In genomic region chrX:13256562-13256961, GRCh38 we compare ENCODE assay signal across 26 cellular contexts.
A peak's percentile ranks its signal among the peaks of the same experiment; 100 is the strongest.
DNase-seq lines count a peak whose midpoint lies in the region; ATAC-seq and TF ChIP-seq lines count a peak whose summit lies in the region.
"Had no signal": no experiment of that assay in that cellular context is flagged by ENCODE, and none has a peak within 500 bp of the region (broad histone marks: within the 10 kb centered on the region; RNA-seq: fewer than 3 reads in every experiment).

No MANE protein-coding gene starts in this region.

- H3K4ac ChIP-seq in IMR-90 (ENCODE audit: low read depth, low read length) = no peak overlapping the region

- ATAC-seq in natural killer cell treated with Interleukin-12 subunit alpha and Interleukin-12 subunit beta and Interleukin-15 and Interleukin-18, amount 100 ng/mL, for 72 hours = no peak
- no peak for ATAC-seq in natural killer cell
- ATAC-seq in IMR-90 (ENCODE audit: low read depth) = no peak
- peak; percentile 66 for ATAC-seq in activated B cell treated with CpG ODN at 0.5 μM for 24 hours (ENCODE audit: low read depth)
- no peak for ATAC-seq in HG02981 (IDR thresholded peaks at IDR 0.05; ENCODE audit: unreplicated experiment)
- no peak for ATAC-seq in GM18870 (IDR thresholded peaks at IDR 0.05; ENCODE audit: unreplicated experiment)
- ATAC-seq: psoas muscle had no signal

- H3K9me3 ChIP-seq in IMR-90 (ENCODE audit: control insufficient read depth, insufficient read depth, low read length) (no peaks in the 10 kb centered on the region), uterus (no peaks in the 10 kb centered on the region)
- H3K9me3 ChIP-seq: BE2C, psoas muscle had no signal

- peaks cover 0 to 23% of the 10 kb centered on the region in 2 donors for H3K27me3 Mint-ChIP-seq in natural killer cell treated with Interleukin-12 subunit alpha and Interleukin-12 subunit beta and Interleukin-15 and Interleukin-18, amount 100 ng/mL, for 72 hours
- H3K27me3 Mint-ChIP-seq in natural killer cell (ENCODE audit: low read depth in 2 of 2) (peaks cover 2 to 8% of the 10 kb centered on the region in 2 donors), activated B cell treated with CpG ODN at 0.5 μM for 24 hours (no peaks in the 10 kb centered on the region)

- TF ChIP-seq RAD21 in IMR-90 (IDR thresholded peaks at IDR 0.05; ENCODE audit: low read length) = no peak

- H2AK9ac ChIP-seq in IMR-90 (replicated peaks; ENCODE audit: low read depth, low read length, poor library complexity) = no peak overlapping the region

- H3K4me2 ChIP-seq in IMR-90 (ENCODE audit: low read depth, low read length) = no peak overlapping the region

- H3K27ac ChIP-seq in IMR-90 (ENCODE audit: insufficient read depth, low read length) (no peak overlapping the region), uterus (peak overlapping the region; percentile 24 to 68)
- H3K27ac ChIP-seq: GM23248, psoas muscle, SK-N-MC had no signal

- H4K5ac ChIP-seq in IMR-90 (ENCODE audit: low read depth, low read length) = peak overlapping the region; percentile 48; the same call in 1 of the 2 replicates

- peaks cover 5% of the 10 kb centered on the region for H3K9me3 Mint-ChIP-seq in natural killer cell treated with Interleukin-12 subunit alpha and Interleukin-12 subunit beta and Interleukin-15 and Interleukin-18, amount 100 ng/mL, for 72 hours
- H3K9me3 Mint-ChIP-seq in natural killer cell = no peaks in the 10 kb centered on the region
- H3K9me3 Mint-ChIP-seq in activated B cell treated with CpG ODN at 0.5 μM for 24 hours = no peaks in the 10 kb centered on the region
- H3K9me3 Mint-ChIP-seq: HFFc6 had no signal

- peak overlapping the region; percentile 75 to 81 for H3K27ac Mint-ChIP-seq in natural killer cell treated with Interleukin-12 subunit alpha and Interleukin-12 subunit beta and Interleukin-15 and Interleukin-18, amount 100 ng/mL, for 72 hours
- H3K27ac Mint-ChIP-seq in natural killer cell = no peak overlapping the region
- peak overlapping the region; percentile 87 for H3K27ac Mint-ChIP-seq in activated B cell treated with CpG ODN at 0.5 μM for 24 hours
- H3K27ac Mint-ChIP-seq: HFFc6 had no signal

- H4K8ac ChIP-seq in IMR-90 (ENCODE audit: low read depth in 2 of 2, low read length in 2 of 2) = no peak overlapping the region

- no peak overlapping the region for H2AK5ac ChIP-seq in IMR-90 (ENCODE audit: low read depth, low read length)

- H3K4me3 ChIP-seq in IMR-90 (ENCODE audit: insufficient read depth, low read depth, low read length) (no peak overlapping the region), uterus (no peak overlapping the region)
- H3K4me3 ChIP-seq: GM23248, psoas muscle, SK-N-MC had no signal

- H2BK5ac ChIP-seq in IMR-90 (ENCODE audit: low read depth, low read length, poor library complexity, severe bottlenecking) = no peak overlapping the region

- no peaks in the 10 kb centered on the region for H3K27me3 ChIP-seq in IMR-90 (ENCODE audit: control insufficient read depth, insufficient read depth, low read length)
- H3K27me3 ChIP-seq in uterus = no peaks in the 10 kb centered on the region
- H3K27me3 ChIP-seq: BE2C had no signal

- H3K9me1 ChIP-seq in IMR-90 (ENCODE audit: insufficient read depth, low read length) = no peaks in the 10 kb centered on the region

- BruUV-seq in IMR-90 (replicated peaks; lab: Mats Ljungman, UMichigan) = no TSS peak

- dilution Hi-C loops in IMR-90 (cut with HindIII; ENCODE audit: low sequenced_read_pairs, unreplicated experiment) = no loop called here

- H4K20me1 ChIP-seq in IMR-90 (ENCODE audit: insufficient read depth, low read length) = no peaks in the 10 kb centered on the region

- in situ Hi-C loops in IMR-90 (cut with MboI; ENCODE audit: low sequenced_read_pairs) = no loop called here

- no peak overlapping the region for H3K56ac ChIP-seq in IMR-90 (ENCODE audit: extremely low read depth, insufficient read depth, low read length)

- H3K4me3 Mint-ChIP-seq in natural killer cell treated with Interleukin-12 subunit alpha and Interleukin-12 subunit beta and Interleukin-15 and Interleukin-18, amount 100 ng/mL, for 72 hours = peak overlapping the region; percentile 80
- H3K4me3 Mint-ChIP-seq in natural killer cell (no peak overlapping the region), activated B cell treated with CpG ODN at 0.5 μM for 24 hours (peak overlapping the region; percentile 69)
- H3K4me3 Mint-ChIP-seq: HFFc6 had no signal

- no peak overlapping the region for H4K91ac ChIP-seq in IMR-90 (ENCODE audit: insufficient read depth, low read depth, low read length)

- peak overlapping the region; percentile 18; the same call in 1 of the 2 replicates for H3K18ac ChIP-seq in IMR-90 (ENCODE audit: low read depth, low read length)

- TF ChIP-seq POLR2A in IMR-90 (IDR thresholded peaks at IDR 0.05; ENCODE audit: low read depth, low read length) (no peak), uterus (IDR thresholded peaks at IDR 0.05) (no peak)

- POLR2A ChIA-PET in IMR-90 (lab: Charles Lee; ENCODE audit: unreplicated experiment) (no interaction called here), activated B cell treated with CpG ODN at 0.5 μM for 24 hours (lab: Charles Lee) (interaction anchor here (0.6 to 1.8 kb wide), 9 partner anchors 11 to 310 kb away, joined by 3 to 6 read pairs (median 3); no protein-coding TSS in a partner anchor)

- H2BK15ac ChIP-seq in IMR-90 (ENCODE audit: low read depth, low read length) = no peak overlapping the region

- H3K23ac ChIP-seq in IMR-90 (ENCODE audit: low read depth, low read length) = no peak overlapping the region

- no peak overlapping the region for H3K9ac ChIP-seq in IMR-90 (ENCODE audit: low read depth, low read length)
- H3K9ac ChIP-seq: GM23248 had no signal

- no peak overlapping the region for H2AFZ ChIP-seq in IMR-90 (replicated peaks; ENCODE audit: low read length, poor library complexity)
- H2AFZ ChIP-seq: GM23248 had no signal

- H3K4me1 ChIP-seq in IMR-90 (ENCODE audit: control insufficient read depth, insufficient read depth, low read length) = peaks cover 3% of the 10 kb centered on the region; the same call in 1 of the 2 replicates
- no peaks in the 10 kb centered on the region for H3K4me1 ChIP-seq in uterus
- H3K4me1 ChIP-seq: BE2C, psoas muscle had no signal

- H3K14ac ChIP-seq in IMR-90 (replicated peaks; ENCODE audit: low read depth, low read length) = no peak overlapping the region

- TF ChIP-seq CTCF in natural killer cell (IDR thresholded peaks at IDR 0.05) = no peak
- TF ChIP-seq CTCF in IMR-90 (conservative IDR thresholded peaks at IDR 0.05; ENCODE audit: low read depth, low read length) = no peak
- TF ChIP-seq CTCF in activated B cell treated with CpG ODN at 0.5 μM for 24 hours (IDR thresholded peaks at IDR 0.05) = no peak
- no peak for TF ChIP-seq CTCF in uterus (IDR thresholded peaks at IDR 0.05)

- WGBS in IMR-90 (ENCODE audit: extremely low coverage in 2 of 2, insufficient read length in 1 of 2), 2 experiments = no CpG with 5 or more reads among the region's 2 CpGs

- H2BK120ac ChIP-seq in IMR-90 (ENCODE audit: low read depth, low read length) = no peak overlapping the region

- peaks cover 6% of the 10 kb centered on the region for H3K36me3 Mint-ChIP-seq in natural killer cell treated with Interleukin-12 subunit alpha and Interleukin-12 subunit beta and Interleukin-15 and Interleukin-18, amount 100 ng/mL, for 72 hours
- no peaks in the 10 kb centered on the region for H3K36me3 Mint-ChIP-seq in natural killer cell
- no peaks in the 10 kb centered on the region for H3K36me3 Mint-ChIP-seq in activated B cell treated with CpG ODN at 0.5 μM for 24 hours (ENCODE audit: low read depth)

- peaks cover 40 to 47% of the 10 kb centered on the region in 2 donors for H3K4me1 Mint-ChIP-seq in natural killer cell treated with Interleukin-12 subunit alpha and Interleukin-12 subunit beta and Interleukin-15 and Interleukin-18, amount 100 ng/mL, for 72 hours (ENCODE audit: low read depth in 2 of 2)
- H3K4me1 Mint-ChIP-seq in natural killer cell (peaks cover 22 to 29% of the 10 kb centered on the region in 2 donors), activated B cell treated with CpG ODN at 0.5 μM for 24 hours (peaks cover 72% of the 10 kb centered on the region)

- no peak overlapping the region for H2BK20ac ChIP-seq in IMR-90 (ENCODE audit: low read depth, low read length)

- CTCF ChIA-PET in IMR-90 (lab: Yijun Ruan, JAX) (no interaction called here), activated B cell treated with CpG ODN at 0.5 μM for 24 hours (lab: Charles Lee) (interaction anchor here (1.2 to 2.0 kb wide), 3 partner anchors 231 to 310 kb away, joined by 3 to 10 read pairs (median 4); no protein-coding TSS in a partner anchor)

- no peaks in the 10 kb centered on the region for H3K79me1 ChIP-seq in IMR-90 (ENCODE audit: low read depth in 1 of 2, low read length in 2 of 2)

- no peak for DNase-seq in natural killer cell treated with Interleukin-12 subunit alpha and Interleukin-12 subunit beta and Interleukin-15 and Interleukin-18, amount 100 ng/mL, for 72 hours (ENCODE audit: low spot score)
- DNase-seq in natural killer cell (no peak), IMR-90 (no peak), activated B cell treated with CpG ODN at 0.5 μM for 24 hours (no peak), uterus (no peak), EL (no peak)
- DNase-seq: activated CD4-positive, alpha-beta T cell treated with anti-CD3 and anti-CD28 coated beads for 48 hours; activated naive CD4-positive, alpha-beta T cell treated with Interleukin-2 at 50 U/mL for 16 hours; activated T-cell treated with anti-CD3 and anti-CD28 coated beads, Interleukin-2, amount 50 U/mL, for 48 hours; amygdala; BE2C; DMS79; effector memory CD4-positive, alpha-beta T cell; erythroblast; GM23248; head of caudate nucleus; HFFc6; Kasumi-1; mammary epithelial cell; NCI-H1092 treated with DMSO at 0.1 percent for 48 hours; NCI-H2029 treated with DMSO at 0.1 percent for 48 hours; nucleus accumbens; psoas muscle had no signal

- H3K36me3 ChIP-seq in IMR-90 (ENCODE audit: control insufficient read depth, insufficient read depth, low read length) (no peaks in the 10 kb centered on the region), uterus (no peaks in the 10 kb centered on the region)
- H3K36me3 ChIP-seq: BE2C had no signal

- intact Hi-C loops in natural killer cell (cut with micrococcal nuclease) (loop anchor here (10.0 kb wide), 1 partner anchor 228 kb away; no protein-coding TSS in a partner anchor), IMR-90 (cut with micrococcal nuclease) (no loop called here), activated B cell treated with CpG ODN at 0.5 μM for 24 hours (cut with micrococcal nuclease) (loop anchor here (2.0 to 5.0 kb wide), 4 partner anchors 161 to 771 kb away; partner anchors contain the start of gene GEMIN8), uterus (cut with DNase I; ENCODE audit: low total_unique reads) (no loop called here)

TF ChIP-seq in IMR-90, 13 proteins besides CTCF, POLR2A, EP300 and RAD21 (continues in another document):
- TF ChIP-seq SMC3 (IDR thresholded peaks at IDR 0.05; ENCODE audit: low read depth, low read length) = no peak
- no peak for TF ChIP-seq NFE2L2 (IDR thresholded peaks at IDR 0.05; ENCODE audit: low read depth, low read length)

Comparison
In these comparisons a context has a peak if more than half of its experiments do, and no peak if none do; other contexts are left out.
1. H3K27ac Mint-ChIP-seq: peak in natural killer cell treated with Interleukin-12 subunit alpha and Interleukin-12 subunit beta and Interleukin-15 and Interleukin-18, amount 100 ng/mL, for 72 hours (2 of 2) and activated B cell treated with CpG ODN at 0.5 μM for 24 hours (single experiment); none in natural killer cell (0 of 2).
2. intact Hi-C loops: an anchor here in natural killer cell (10.0 kb wide) and activated B cell treated with CpG ODN at 0.5 μM for 24 hours (2.0 to 5.0 kb wide); none called in IMR-90 and uterus.